Comparison of ENCODE assay signal across 32 cellular contexts in genomic region chr9:119117409-119117808, GRCh38.
"Had no signal": no experiment of that assay in that cellular context is flagged by ENCODE, and none has a peak within 500 bp of the region (broad histone marks: within the 10 kb centered on the region; RNA-seq: fewer than 3 reads in every experiment).

No MANE protein-coding gene starts in this region.

- H3K9me3 ChIP-seq: adrenal gland, body of pancreas, breast epithelium had no signal

- H3K27ac ChIP-seq: adrenal gland, body of pancreas, brain microvascular endothelial cell, breast epithelium, VCaP had no signal

- H3K27me3 ChIP-seq: adrenal gland, body of pancreas, brain microvascular endothelial cell, breast epithelium had no signal

- H3K36me3 ChIP-seq: adrenal gland, brain microvascular endothelial cell, breast epithelium had no signal

- DNase-seq: activated B cell treated with CpG ODN at 0.5 μM for 24 hours; activated CD4-positive, alpha-beta memory T cell treated with anti-CD3 and anti-CD28 coated beads for 36 hours; activated CD4-positive, alpha-beta T cell treated with anti-CD3 and anti-CD28 coated beads for 4 hours; activated CD4-positive, alpha-beta T cell treated with anti-CD3 and anti-CD28 coated beads, Interleukin-2, amount 10 ng/mL, durations not matched to agents 24 days and 14 days; activated CD4-positive, alpha-beta T cell treated with anti-CD3 and anti-CD28 coated beads, Interleukin-2, amount 50 U/mL, for 1 hour; activated CD4-positive, alpha-beta T cell treated with anti-CD3 and anti-CD28 coated beads, Interleukin-2, amount 50 U/mL, for 4 hours; activated CD4-positive, CD25-positive, alpha-beta regulatory T cell treated with anti-CD3 and anti-CD28 coated beads, Interleukin-2, amount 50 U/mL, for 72 hours; activated CD8-positive, alpha-beta memory T cell treated with anti-CD3 and anti-CD28 coated beads, Interleukin-2, amount 50 U/mL, for 4 hours; activated CD8-positive, alpha-beta T cell treated with anti-CD3 and anti-CD28 coated beads for 36 hours; activated effector memory CD4-positive, alpha-beta T cell treated with anti-CD3 and anti-CD28 coated beads, Interleukin-2, amount 50 U/mL, for 16 hours; activated gamma-delta T cell treated with Interleukin-2 at 50 U/mL for 16 hours; activated naive CD4-positive, alpha-beta T cell; activated naive CD4-positive, alpha-beta T cell treated with anti-CD3 and anti-CD28 coated beads for 36 hours; activated naive CD4-positive, alpha-beta T cell treated with anti-CD3 and anti-CD28 coated beads, Interleukin-2, amount 50 U/mL, for 16 hours; activated naive CD8-positive, alpha-beta T cell treated with anti-CD3 and anti-CD28 coated beads for 36 hours; activated T-cell treated with anti-CD3 and anti-CD28 coated beads for 4 hours; activated T-cell treated with anti-CD3 and anti-CD28 coated beads, Interleukin-2, amount 50 U/mL, for 1 hour; activated T-cell treated with anti-CD3 and anti-CD28 coated beads, Interleukin-2, amount 50 U/mL, for 4 hours; activated T-cell treated with anti-CD3 and anti-CD28 coated beads, Interleukin-2, amount 50 U/mL, for 72 hours; adrenal gland; amniotic stem cell; aorta; body of pancreas; brain microvascular endothelial cell; central memory CD4-positive, alpha-beta T cell; T-cell; T-helper 2 cell; T-helper 9 cell had no signal

- H3K4me3 ChIP-seq: adrenal gland, body of pancreas, breast epithelium had no signal

- H3K4me1 ChIP-seq: adrenal gland, body of pancreas, breast epithelium had no signal

- ATAC-seq: activated CD8-positive, alpha-beta T cell treated with anti-CD3 and anti-CD28 coated beads for 36 hours; activated naive CD4-positive, alpha-beta T cell treated with anti-CD3 and anti-CD28 coated beads, Interleukin-2, amount 50 U/mL, for 72 hours; activated T-cell treated with anti-CD3 and anti-CD28 coated beads, Interleukin-2, amount 50 U/mL, for 4 hours; activated T-cell treated with anti-CD3 and anti-CD28 coated beads, Interleukin-2, amount 50 U/mL, for 72 hours; activated T-helper 17 cell treated with anti-CD3 and anti-CD28 coated beads, Interleukin-2, amount 50 U/mL, for 72 hours; body of pancreas; T-cell had no signal
